ENCODE assay signal across 25 cellular contexts in genomic region chr10:111579473-111579872, GRCh38.
"Had no signal": no experiment of that assay in that cellular context is flagged by ENCODE, and none has a peak within 500 bp of the region (broad histone marks: within the 10 kb centered on the region; RNA-seq: fewer than 3 reads in every experiment).

No MANE protein-coding gene starts in this region.

- H3K4me1 ChIP-seq: neural progenitor cell, parathyroid adenoma, right lobe of liver, testis, tibial artery had no signal

- H3K4me3 ChIP-seq: mucosa of descending colon, neural progenitor cell, right lobe of liver, smooth muscle cell, testis, tibial artery had no signal

- H3K27ac Mint-ChIP-seq: effector memory CD8-positive, alpha-beta T cell; mesothelial cell of epicardium; naive thymus-derived CD4-positive, alpha-beta T cell; nephron; neural progenitor cell; progenitor cell of endocrine pancreas; stimulated activated effector memory CD8-positive, alpha-beta T cell treated with anti-CD3 and anti-CD28 coated beads, Interleukin-12 subunit alpha, Interleukin-12 subunit beta, amount 100 ng/mL, for 72 hours; type B pancreatic cell had no signal

- H3K27ac ChIP-seq: neural progenitor cell, parathyroid adenoma, right lobe of liver, testis, tibial artery had no signal

- DNase-seq: cortex of kidney; effector memory CD8-positive, alpha-beta T cell; hypothalamus; mesenchymal stem cell; mucosa of descending colon; naive thymus-derived CD4-positive, alpha-beta T cell; right lobe of liver; stimulated activated CD4-positive, alpha-beta T cell treated with anti-CD3 and anti-CD28 coated beads, Interleukin-2, amount 100 ng/mL, for 24 hours; stimulated activated CD4-positive, alpha-beta T cell treated with anti-CD3 and anti-CD28 coated beads, Interleukin-4, amount 100 ng/mL, for 24 hours; stimulated activated naive CD8-positive, alpha-beta T cell treated with anti-CD3 and anti-CD28 coated beads, Interleukin-15, Interleukin-2, amounts not matched to agents 100 U/mL and 50 U/mL, for 24 hours; substantia nigra; testis; tibial artery had no signal

- H3K27me3 ChIP-seq: neural progenitor cell, right lobe of liver, testis, tibial artery had no signal

- H3K9me3 Mint-ChIP-seq: neural progenitor cell; stimulated activated effector memory CD8-positive, alpha-beta T cell treated with anti-CD3 and anti-CD28 coated beads, Interleukin-12 subunit alpha, Interleukin-12 subunit beta, amount 100 ng/mL, for 72 hours; type B pancreatic cell had no signal

- H3K9me3 ChIP-seq: mucosa of descending colon, right lobe of liver, testis, tibial artery had no signal

- ATAC-seq: effector memory CD8-positive, alpha-beta T cell; left lobe of liver; mucosa of descending colon; naive thymus-derived CD4-positive, alpha-beta T cell; stimulated activated effector memory CD8-positive, alpha-beta T cell treated with anti-CD3 and anti-CD28 coated beads, Interleukin-12 subunit alpha, Interleukin-12 subunit beta, amount 100 ng/mL, for 72 hours; stimulated activated naive CD8-positive, alpha-beta T cell treated with anti-CD3 and anti-CD28 coated beads, Interleukin-15, Interleukin-2, amounts not matched to agents 100 U/mL and 50 U/mL, for 24 hours had no signal

- H3K36me3 ChIP-seq: neural progenitor cell, right lobe of liver, tibial artery had no signal

- H3K36me3 Mint-ChIP-seq: mesothelial cell of epicardium; naive thymus-derived CD4-positive, alpha-beta T cell; neural progenitor cell; stimulated activated effector memory CD8-positive, alpha-beta T cell treated with anti-CD3 and anti-CD28 coated beads, Interleukin-12 subunit alpha, Interleukin-12 subunit beta, amount 100 ng/mL, for 72 hours; type B pancreatic cell had no signal

- FAIRE-seq: endometrium, frontal cortex, keratinocyte had no signal
